In genomic region chr15:45140851-45141250, GRCh38 we compare ENCODE assay signal across 32 cellular contexts. TPM values are rescaled to one million over a fixed set of nuclear protein-coding genes. Genes with fewer than 3 reads are reported as not detected.
"Had no signal": no experiment of that assay in that cellular context is flagged by ENCODE, and none has a peak within 500 bp of the region (broad histone marks: within the 10 kb centered on the region; RNA-seq: fewer than 3 reads in every experiment).

No MANE protein-coding gene starts in this region.

- DNase-seq: colonic mucosa; cortex of kidney; effector CD8-positive, alpha-beta T cell; effector memory CD8-positive, alpha-beta T cell; endodermal cell; erythroblast; esophagus squamous epithelium; foreskin fibroblast; foreskin melanocyte; gastrocnemius medialis; glutamatergic neuron; head of caudate nucleus; heart right ventricle; hippocampal formation; left cardiac atrium; left lung; left ventricle myocardium superior; lower lobe of right lung; mesenchymal stem cell; mucosa of descending colon; naive B cell had no signal

- H3K9me3 ChIP-seq: colonic mucosa, esophagus squamous epithelium, gastrocnemius medialis, heart right ventricle, left lung, lower lobe of right lung, mucosa of descending colon had no signal

- H3K27ac ChIP-seq: colonic mucosa, epithelial cell of prostate, esophagus squamous epithelium, gastrocnemius medialis, heart right ventricle, left lung had no signal

- H3K27me3 ChIP-seq: colonic mucosa had no signal

- H3K4me1 ChIP-seq: colonic mucosa, gastrocnemius medialis, heart right ventricle had no signal

- H3K4me3 ChIP-seq: colonic mucosa, esophagus squamous epithelium, gastrocnemius medialis, heart right ventricle, left lung, lower lobe of right lung, mucosa of descending colon had no signal

- H3K36me3 ChIP-seq: colonic mucosa, gastrocnemius medialis, heart right ventricle had no signal

- ATAC-seq: effector memory CD8-positive, alpha-beta T cell; esophagus mucosa; gastrocnemius medialis; heart right ventricle; left cardiac atrium; left lung; left ventricle myocardium superior; lower lobe of right lung; mucosa of descending colon had no signal

RNA-seq across cellular contexts. Expression of gene DUOX1, which starts 11.1 kb away (rescaled TPM):
- total RNA-seq: dermis microvascular lymphatic vessel endothelial cell, glomerular endothelial cell, lung microvascular endothelial cell, myocyte had no signal

RNA-seq across cellular contexts. Expression of gene DUOXA1, which starts 11.2 kb away (rescaled TPM):
- total RNA-seq: dermis microvascular lymphatic vessel endothelial cell, gastrocnemius medialis, glomerular endothelial cell, kidney epithelial cell, lung microvascular endothelial cell, myocyte had no signal

RNA-seq across cellular contexts. Expression of gene DUOXA2, which starts 26.7 kb away (rescaled TPM):
- total RNA-seq: dermis microvascular lymphatic vessel endothelial cell, endodermal cell, gastrocnemius medialis, glomerular endothelial cell, heart right ventricle, kidney epithelial cell, left cardiac atrium, left lung, left ventricle myocardium superior, lower leg skin, lower lobe of right lung, lung microvascular endothelial cell, mesenteric fat pad, mesothelial cell of epicardium, myocyte had no signal
- polyA plus RNA-seq: heart right ventricle, keratinocyte had no signal

RNA-seq across cellular contexts. Expression of gene DUOX2, which starts 26.9 kb away (rescaled TPM):
- total RNA-seq: dermis microvascular lymphatic vessel endothelial cell, gastrocnemius medialis, glomerular endothelial cell, lung microvascular endothelial cell, myocyte had no signal
